In genomic region chr9:137453643-137454081, GRCh38 we compare ENCODE assay signal across 8 cellular contexts. TPM values are rescaled to one million over a fixed set of nuclear protein-coding genes. Genes with fewer than 3 reads are reported as not detected.
DNase-seq lines count a peak whose midpoint lies in the region; ATAC-seq and TF ChIP-seq lines count a peak whose summit lies in the region.

No MANE protein-coding gene starts in this region.

- no peak for TF ChIP-seq CTCF in HCT116 (IDR thresholded peaks at IDR 0.05 in 2 of 3, conservative IDR thresholded peaks at IDR 0.05 in 1 of 3; ENCODE audit: borderline replicate concordance in 1 of 3, insufficient read depth in 1 of 3, low read depth in 2 of 3, low read length in 2 of 3)
- no peak for TF ChIP-seq CTCF in heart right ventricle (IDR thresholded peaks at IDR 0.05)

- BruUV-seq in HCT116 (replicated peaks; lab: Mats Ljungman, UMichigan) = no TSS peak

- no peaks in the 10 kb centered on the region for H3K9me2 ChIP-seq in HCT116 (ENCODE audit: insufficient read depth)

- 35 to 38% methylated on average over 24 to 25 of the region's 25 CpGs for WGBS in heart right ventricle, 2 donors

- no peak overlapping the region for H3K27ac Mint-ChIP-seq in activated naive CD8-positive, alpha-beta T cell treated with anti-CD3 and anti-CD28 coated beads for 36 hours

- H3K4me2 ChIP-seq in BLaER1 treated with 17β-estradiol and CSF1 and Interleukin-3, amounts not matched to agents 10 nM and 100 nM = peak overlapping the region; percentile 63 to 87 (median 79)
- peak overlapping the region; percentile 45; the same call in 1 of the 2 replicates for H3K4me2 ChIP-seq in HCT116 (ENCODE audit: low read length)

- no peak overlapping the region for H3K4me3 Mint-ChIP-seq in activated naive CD8-positive, alpha-beta T cell treated with anti-CD3 and anti-CD28 coated beads for 36 hours

- H3K79me2 ChIP-seq in HCT116 (ENCODE audit: insufficient read depth, low read length) = peaks cover 45% of the 10 kb centered on the region

- peaks cover 50% of the 10 kb centered on the region for H3K36me3 Mint-ChIP-seq in activated naive CD8-positive, alpha-beta T cell treated with anti-CD3 and anti-CD28 coated beads for 36 hours

- TF ChIP-seq POLR2A in HCT116 (IDR thresholded peaks at IDR 0.05; ENCODE audit: borderline replicate concordance, extremely low read depth, insufficient read depth, insufficient read length) = no peak

- RAD21 ChIA-PET in HCT116 (lab: Charles Lee; ENCODE audit: low non-redundant PET in 1 of 2, low total read pairs in 2 of 2, uncharacterized antibody in 2 of 2, unreplicated experiment in 2 of 2) = no interaction called here

- peak overlapping the region in 3 of 11 experiments; percentile 14 to 23 (median 22); a peak in 3 of 22 replicates for H3K9ac ChIP-seq in BLaER1 treated with 17β-estradiol and CSF1 and Interleukin-3, amounts not matched to agents 10 nM and 100 nM
- H3K9ac ChIP-seq in HCT116 (ENCODE audit: low read length) (0 out of 2 replicates have a peak overlapping the region, but pooled peaks have one; percentile 13), rectal smooth muscle tissue (ENCODE audit: low read length) (no peak overlapping the region)

- peaks cover 5% of the 10 kb centered on the region for H3K9me3 Mint-ChIP-seq in activated naive CD8-positive, alpha-beta T cell treated with anti-CD3 and anti-CD28 coated beads for 36 hours

- no peaks in the 10 kb centered on the region for H3K9me3 ChIP-seq in BLaER1 treated with 17β-estradiol and CSF1 and Interleukin-3, amounts not matched to agents 10 nM and 100 nM (replicated peaks in 1 of 11)
- H3K9me3 ChIP-seq in HCT116 (ENCODE audit: control insufficient read depth in 1 of 2, insufficient read depth in 1 of 2, low read depth in 1 of 2, low read length in 2 of 2) (no peaks in the 10 kb centered on the region), SJCRH30 (replicated peaks) (no peaks in the 10 kb centered on the region), heart right ventricle (no peaks in the 10 kb centered on the region)

- intact Hi-C loops in HCT116 (cut with micrococcal nuclease) (no loop called here), heart right ventricle (cut with DNase I) (loop anchor here in 1 of 10 donors (10.0 kb wide), 1 partner anchor 151 kb away; the partner anchor contains the start of gene ARRDC1)

- DNase-seq in HCT116 (ENCODE audit: low read depth, low spot score) = no peak
- peak; percentile 53 to 56 for DNase-seq in SJCRH30
- DNase-seq in activated naive CD8-positive, alpha-beta T cell treated with anti-CD3 and anti-CD28 coated beads for 36 hours = peak; percentile 48
- peak; percentile 70 to 77 for DNase-seq in heart right ventricle
- no peak for DNase-seq in A172 (ENCODE audit: low spot score)
- DNase-seq in NCI-H1694 treated with DMSO at 0.1 percent for 48 hours (lab: John Stamatoyannopoulos, UW) = no peak

- POLR2A ChIA-PET in HCT116 (lab: Charles Lee) = no interaction called here

- CTCF ChIA-PET in HCT116 (lab: Charles Lee) = no interaction called here

- peaks cover 7 to 54% (median 35%) of the 10 kb centered on the region in 11 experiments; a peak in 17 of 22 replicates for H3K36me3 ChIP-seq in BLaER1 treated with 17β-estradiol and CSF1 and Interleukin-3, amounts not matched to agents 10 nM and 100 nM
- H3K36me3 ChIP-seq in HCT116 (ENCODE audit: control insufficient read depth in 1 of 2, insufficient read depth in 2 of 2, low read length in 2 of 2) (peaks cover 17 to 52% of the 10 kb centered on the region in 2 experiments; a peak in 3 of 4 replicates), SJCRH30 (peaks cover 55% of the 10 kb centered on the region), heart right ventricle (peaks cover 0 to 46% (median 0%) of the 10 kb centered on the region in 9 donors), rectal smooth muscle tissue (ENCODE audit: control insufficient read depth, insufficient read depth, low read length) (peaks cover 4% of the 10 kb centered on the region)

- no peaks in the 10 kb centered on the region for H3K27me3 Mint-ChIP-seq in activated naive CD8-positive, alpha-beta T cell treated with anti-CD3 and anti-CD28 coated beads for 36 hours

- H3K27ac ChIP-seq in BLaER1 treated with 17β-estradiol and CSF1 and Interleukin-3, amounts not matched to agents 10 nM and 100 nM = peak overlapping the region in 1 of 11 experiments; percentile 32; a peak in 1 of 22 replicates
- H3K27ac ChIP-seq in HCT116 (ENCODE audit: low read depth, low read length) = peak overlapping the region; percentile 11; the same call in 1 of the 2 replicates
- no peak overlapping the region for H3K27ac ChIP-seq in SJCRH30
- H3K27ac ChIP-seq in heart right ventricle = no peak overlapping the region
- H3K27ac ChIP-seq in rectal smooth muscle tissue (ENCODE audit: low read depth, low read length) = no peak overlapping the region

- no peaks in the 10 kb centered on the region for H3K27me3 ChIP-seq in BLaER1 treated with 17β-estradiol and CSF1 and Interleukin-3, amounts not matched to agents 10 nM and 100 nM
- H3K27me3 ChIP-seq in HCT116 (ENCODE audit: insufficient read depth, low read length) (no peaks in the 10 kb centered on the region), SJCRH30 (no peaks in the 10 kb centered on the region), heart right ventricle (no peaks in the 10 kb centered on the region), rectal smooth muscle tissue (ENCODE audit: control insufficient read depth, insufficient read depth, low read length) (no peaks in the 10 kb centered on the region)

- peak overlapping the region in 7 of 10 experiments; percentile 7 to 44 (median 23); a peak in 8 of 20 replicates for H3K4me3 ChIP-seq in BLaER1 treated with 17β-estradiol and CSF1 and Interleukin-3, amounts not matched to agents 10 nM and 100 nM
- H3K4me3 ChIP-seq in HCT116 (replicated peaks in 1 of 2; ENCODE audit: low read depth in 1 of 2, low read length in 2 of 2) (no peak overlapping the region), SJCRH30 (no peak overlapping the region), heart right ventricle (peak overlapping the region in 6 of 10 donors; percentile 25 to 45 (median 34)), rectal smooth muscle tissue (ENCODE audit: low read length) (peak overlapping the region; percentile 63)

- peaks cover 17% of the 10 kb centered on the region for H3K4me1 Mint-ChIP-seq in activated naive CD8-positive, alpha-beta T cell treated with anti-CD3 and anti-CD28 coated beads for 36 hours

- H2AFZ ChIP-seq in HCT116 (ENCODE audit: low read depth, low read length, poor library complexity, severe bottlenecking) = no peak overlapping the region

- peaks cover 0 to 82% (median 70%) of the 10 kb centered on the region in 11 experiments; a peak in 19 of 22 replicates for H4K20me1 ChIP-seq in BLaER1 treated with 17β-estradiol and CSF1 and Interleukin-3, amounts not matched to agents 10 nM and 100 nM
- peaks cover 4% of the 10 kb centered on the region; the same call in 1 of the 2 replicates for H4K20me1 ChIP-seq in HCT116 (ENCODE audit: insufficient read depth)

- peak; percentile 73 for ATAC-seq in HCT116
- peak; percentile 51 to 81 (median 68) for ATAC-seq in heart right ventricle

- H3K4me1 ChIP-seq in BLaER1 treated with 17β-estradiol and CSF1 and Interleukin-3, amounts not matched to agents 10 nM and 100 nM = peaks cover 72 to 91% (median 86%) of the 10 kb centered on the region in 10 experiments
- peaks cover 16 to 46% of the 10 kb centered on the region in 2 experiments for H3K4me1 ChIP-seq in HCT116 (ENCODE audit: control insufficient read depth in 1 of 2, insufficient read depth in 2 of 2, low read length in 2 of 2)
- peaks cover 4% of the 10 kb centered on the region; the same call in 1 of the 2 replicates for H3K4me1 ChIP-seq in SJCRH30
- H3K4me1 ChIP-seq in heart right ventricle = peaks cover 13 to 31% (median 22%) of the 10 kb centered on the region in 9 donors
- H3K4me1 ChIP-seq in rectal smooth muscle tissue (ENCODE audit: control insufficient read depth, insufficient read depth, low read length) = peaks cover 15% of the 10 kb centered on the region

- no peak for TF ChIP-seq RAD21 in HCT116 (IDR thresholded peaks at IDR 0.05; ENCODE audit: low read depth)

TF ChIP-seq in HCT116, 20 proteins besides CTCF, POLR2A, EP300 and RAD21 (continues in another document):
- TF ChIP-seq CBX3 (IDR thresholded peaks at IDR 0.05; ENCODE audit: low read depth) = no peak
- TF ChIP-seq JUND (IDR thresholded peaks at IDR 0.05) = no peak

RNA-seq across cellular contexts. Expression of gene NSMF, which starts 5.5 kb away (rescaled TPM):
- total RNA-seq in HCT116 (2021; ENCODE audit: unreplicated experiment) (81.9 TPM), heart right ventricle (10 to 100 TPM in 4 of 10 donors, 1 to 10 TPM in 6; 5.3 to 17.0 (median 9.0) TPM)
- 55.6 and 65.9 TPM in 2 replicates for polyA plus RNA-seq in HCT116 (2012)
- 35.4 and 40.3 TPM in 2 replicates for total RNA-seq in SJCRH30 (2014; rRNA removed; shearing (Covaris generic))
- 10 to 100 TPM; 74.1 to 74.6 TPM for total RNA-seq in activated naive CD8-positive, alpha-beta T cell treated with anti-CD3 and anti-CD28 coated beads for 36 hours
- polyA plus RNA-seq in heart right ventricle = 10 to 100 TPM; 18.3 to 29.3 TPM
- 45.1 and 46.4 TPM in 2 replicates for total RNA-seq in A172 (2014; rRNA removed; shearing (Covaris generic))

RNA-seq across cellular contexts. Expression of gene ENTPD8, which starts 12.5 kb away (rescaled TPM):
- total RNA-seq in HCT116 (2021; ENCODE audit: unreplicated experiment) (1.7 TPM), heart right ventricle (not detected)
- 1.5 and 1.8 TPM in 2 replicates for polyA plus RNA-seq in HCT116 (2012)
- not detected in 2 replicates for total RNA-seq in SJCRH30 (2014; rRNA removed; shearing (Covaris generic))
- total RNA-seq in activated naive CD8-positive, alpha-beta T cell treated with anti-CD3 and anti-CD28 coated beads for 36 hours = not detected
- polyA plus RNA-seq in heart right ventricle = under 1 TPM; 0.03 to 0.15 TPM
- 0.83 and 0.98 TPM in 2 replicates for total RNA-seq in A172 (2014; rRNA removed; shearing (Covaris generic))

RNA-seq across cellular contexts. Expression of gene NOXA1, which starts 30.5 kb away (rescaled TPM):
- total RNA-seq in HCT116 (2021; ENCODE audit: unreplicated experiment) (13.2 TPM), heart right ventricle (1 to 10 TPM; 2.5 to 5.3 (median 3.0) TPM)
- polyA plus RNA-seq in HCT116 (2012) = 6.2 and 6.5 TPM in 2 replicates
- not detected in 2 replicates for total RNA-seq in SJCRH30 (2014; rRNA removed; shearing (Covaris generic))
- under 1 TPM; 0.66 to 0.76 TPM for total RNA-seq in activated naive CD8-positive, alpha-beta T cell treated with anti-CD3 and anti-CD28 coated beads for 36 hours
- 10 to 100 TPM in 1 of 2 donors, under 1 TPM in 1; 0.62 to 10.6 TPM for polyA plus RNA-seq in heart right ventricle
- total RNA-seq in A172 (2014; rRNA removed; shearing (Covaris generic)) = 1.7 and 3.3 TPM in 2 replicates

RNA-seq across cellular contexts. Expression of gene EXD3, which starts 30.7 kb away (rescaled TPM):
- total RNA-seq in HCT116 (2021; ENCODE audit: unreplicated experiment) = 25.4 TPM
- polyA plus RNA-seq in HCT116 (2012) = 19.3 and 20.2 TPM in 2 replicates
- 1.8 and 1.9 TPM in 2 replicates for total RNA-seq in SJCRH30 (2014; rRNA removed; shearing (Covaris generic))
- 1 to 10 TPM; 3.6 to 4.2 TPM for total RNA-seq in activated naive CD8-positive, alpha-beta T cell treated with anti-CD3 and anti-CD28 coated beads for 36 hours
- total RNA-seq in heart right ventricle = 10 to 100 TPM in 3 of 10 donors, 1 to 10 TPM in 7; 7.8 to 14.0 (median 9.2) TPM
- polyA plus RNA-seq in heart right ventricle = 10 to 100 TPM in 1 of 2 donors, 1 to 10 TPM in 1; 5.8 to 33.0 TPM
- 3.4 and 9.9 TPM in 2 replicates for total RNA-seq in A172 (2014; rRNA removed; shearing (Covaris generic))

Comparison
In these comparisons a context has a peak if more than half of its experiments do, and no peak if none do; other contexts are left out.
1. H3K4me3 ChIP-seq: peak in BLaER1 treated with 17β-estradiol and CSF1 and Interleukin-3, amounts not matched to agents 10 nM and 100 nM (7 of 10), heart right ventricle (6 of 10) and rectal smooth muscle tissue (single experiment); none in HCT116 (0 of 2) and SJCRH30 (single experiment).
2. DNase-seq: peak in SJCRH30 (2 of 2), activated naive CD8-positive, alpha-beta T cell treated with anti-CD3 and anti-CD28 coated beads for 36 hours (single experiment) and heart right ventricle (2 of 2); none in HCT116 (single experiment), A172 (single experiment) and NCI-H1694 treated with DMSO at 0.1 percent for 48 hours (single experiment).